Comparison of ENCODE assay signal across 13 cellular contexts in genomic region chr17:29107933-29108805, GRCh38.
DNase-seq lines count a peak whose midpoint lies in the region; ATAC-seq and TF ChIP-seq lines count a peak whose summit lies in the region.
"Had no signal": no experiment of that assay in that cellular context is flagged by ENCODE, and none has a peak within 500 bp of the region (broad histone marks: within the 10 kb centered on the region; RNA-seq: fewer than 3 reads in every experiment).

No MANE protein-coding gene starts in this region.

- H3K27me3 ChIP-seq in HCT116 (ENCODE audit: insufficient read depth, low read length) (no peaks in the 10 kb centered on the region), heart left ventricle (no peaks in the 10 kb centered on the region)

- no peak overlapping the region for H2AFZ ChIP-seq in HCT116 (ENCODE audit: low read depth, low read length, poor library complexity, severe bottlenecking)

- peak overlapping the region; percentile 74 for H3K4me2 ChIP-seq in HCT116 (ENCODE audit: low read length)

- ATAC-seq in HCT116 (peak; percentile 57), heart left ventricle (peak; percentile 38 to 62 (median 52)), HG03460 (IDR thresholded peaks at IDR 0.05; ENCODE audit: unreplicated experiment) (no peak)

- no peaks in the 10 kb centered on the region for H4K20me1 ChIP-seq in HCT116 (ENCODE audit: insufficient read depth)

- TF ChIP-seq POLR2A in HCT116 (IDR thresholded peaks at IDR 0.05; ENCODE audit: borderline replicate concordance, extremely low read depth, insufficient read depth, insufficient read length) (no peak), heart left ventricle (IDR thresholded peaks at IDR 0.05) (no peak)

- no peaks in the 10 kb centered on the region for H3K79me2 ChIP-seq in HCT116 (ENCODE audit: insufficient read depth, low read length)

- BruUV-seq in HCT116 (replicated peaks; lab: Mats Ljungman, UMichigan), result no TSS peak

- POLR2A ChIA-PET in HCT116 (lab: Charles Lee), result no interaction called here

- H3K4me3 ChIP-seq in HCT116 (replicated peaks in 1 of 2; ENCODE audit: low read depth in 1 of 2, low read length in 2 of 2) (peak overlapping the region in 1 of 2 experiments; percentile 33; a peak in 2 of 4 replicates), heart left ventricle (no peak overlapping the region)

- H3K36me3 ChIP-seq in HCT116 (ENCODE audit: control insufficient read depth in 1 of 2, insufficient read depth in 2 of 2, low read length in 2 of 2) (peaks cover 0 to 10% of the 10 kb centered on the region in 2 experiments; a peak in 1 of 4 replicates), heart left ventricle (peaks cover 0 to 94% (median 91%) of the 10 kb centered on the region in 9 donors)

- peak; percentile 22 for DNase-seq in HCT116 (ENCODE audit: low read depth, low spot score)
- peak; percentile 88 for DNase-seq in SK-N-DZ (ENCODE audit: low spot score)
- peak in 4 of 5 donors; percentile 63 to 81 (median 68) for DNase-seq in heart left ventricle
- DNase-seq in renal cortical epithelial cell (ENCODE audit: low read depth), result peak; percentile 91
- DNase-seq in H4 (ENCODE audit: low spot score), result no peak
- no peak for DNase-seq in GM19238 (ENCODE audit: insufficient read length, low spot score)
- no peak for DNase-seq in NOMO-1 (lab: John Stamatoyannopoulos, UW; ENCODE audit: unreplicated experiment in 2 of 2)
- DNase-seq: activated effector memory CD4-positive, alpha-beta T cell treated with anti-CD3 and anti-CD28 coated beads, Interleukin-2, amount 50 U/mL, for 16 hours; COR-L47; effector memory CD4-positive, alpha-beta T cell; NCI-H1048; stimulated activated CD8-positive, alpha-beta memory T cell treated with anti-CD3 and anti-CD28 coated beads, Interleukin-4, amount 100 ng/mL, for 48 hours had no signal

- WGBS in heart left ventricle, 4 donors, result 45 to 56% (median 52%) methylated on average over 9 to 10 of the region's 10 CpGs

- TF ChIP-seq CTCF in HCT116 (IDR thresholded peaks at IDR 0.05 in 2 of 3, conservative IDR thresholded peaks at IDR 0.05 in 1 of 3; ENCODE audit: borderline replicate concordance in 1 of 3, insufficient read depth in 1 of 3, low read depth in 2 of 3, low read length in 2 of 3) (no peak; a peak in 2 of 6 replicates), heart left ventricle (IDR thresholded peaks at IDR 0.05) (no peak)

- intact Hi-C loops in HCT116 (cut with micrococcal nuclease), result no loop called here
- intact Hi-C loops in heart left ventricle (cut with DNase I), result loop anchor here in 2 of 10 donors (2.0 to 10.0 kb wide), 3 partner anchors 53 to 383 kb away; partner anchors contain the start of genes NEK8 (in 1 of the 2) and TLCD1 (in 1 of the 2)

- RAD21 ChIA-PET in HCT116 (lab: Charles Lee; ENCODE audit: low non-redundant PET in 1 of 2, low total read pairs in 2 of 2, uncharacterized antibody in 2 of 2, unreplicated experiment in 2 of 2), result no interaction called here

- H3K4me1 ChIP-seq in HCT116 (ENCODE audit: control insufficient read depth in 1 of 2, insufficient read depth in 2 of 2, low read length in 2 of 2) (peaks cover 15 to 26% of the 10 kb centered on the region in 2 experiments), heart left ventricle (peaks cover 11 to 47% (median 32%) of the 10 kb centered on the region in 12 donors)

- H3K27ac ChIP-seq in HCT116 (ENCODE audit: low read depth, low read length) (peak overlapping the region; percentile 25), heart left ventricle (peak overlapping the region; percentile 31 to 97 (median 74))

- no peak for TF ChIP-seq RAD21 in HCT116 (IDR thresholded peaks at IDR 0.05; ENCODE audit: low read depth)

- no peaks in the 10 kb centered on the region for H3K9me2 ChIP-seq in HCT116 (ENCODE audit: insufficient read depth)

- peak overlapping the region; percentile 41 for H3K9ac ChIP-seq in HCT116 (ENCODE audit: low read length)

- H3K9me3 ChIP-seq in HCT116 (ENCODE audit: control insufficient read depth in 1 of 2, insufficient read depth in 1 of 2, low read depth in 1 of 2, low read length in 2 of 2) (no peaks in the 10 kb centered on the region), heart left ventricle (no peaks in the 10 kb centered on the region)

- CTCF ChIA-PET in HCT116 (lab: Charles Lee), result interaction anchor here (1.3 to 7.9 kb wide), 5 partner anchors 9 to 381 kb away, joined by 3 to 225 read pairs (median 8); partner anchors contain the start of gene TLCD1

TF ChIP-seq in HCT116, 20 proteins besides CTCF, POLR2A, EP300 and RAD21:
- TF ChIP-seq REST (IDR thresholded peaks at IDR 0.05; ENCODE audit: low read depth) (no peak), YY1 (IDR thresholded peaks at IDR 0.05; ENCODE audit: extremely low read depth, insufficient replicate concordance, low read depth, low read length) (no peak), SP1 (IDR thresholded peaks at IDR 0.05; ENCODE audit: low read depth) (no peak), SRF (IDR thresholded peaks at IDR 0.05; ENCODE audit: low read depth) (no peak), ZNF274 (IDR thresholded peaks at IDR 0.05; ENCODE audit: low read depth, low read length) (no peak), EZH2 (IDR thresholded peaks at IDR 0.05) (no peak), SIN3A (IDR thresholded peaks at IDR 0.05; ENCODE audit: low read depth) (no peak), JUND (IDR thresholded peaks at IDR 0.05) (no peak), EZH2phosphoT487 (IDR thresholded peaks at IDR 0.05; ENCODE audit: borderline replicate concordance) (no peak), FOSL1 (IDR thresholded peaks at IDR 0.05; ENCODE audit: low read depth) (no peak), POLR2AphosphoS5 (IDR thresholded peaks at IDR 0.05; ENCODE audit: low read depth, low read length) (no peak), EGR1 (IDR thresholded peaks at IDR 0.05; ENCODE audit: low read depth) (no peak)
TF ChIP-seq in HCT116: peak in this region for 0.

Comparison
In these comparisons a context has a peak if more than half of its experiments do, and no peak if none do; other contexts are left out.
1. DNase-seq: peak in HCT116 (single experiment), SK-N-DZ (single experiment), heart left ventricle (4 of 5) and renal cortical epithelial cell (single experiment); none in H4 (single experiment), GM19238 (single experiment) and NOMO-1 (0 of 2).